Comparison of ENCODE assay signal across 12 cellular contexts in the genomic region with DNA sequence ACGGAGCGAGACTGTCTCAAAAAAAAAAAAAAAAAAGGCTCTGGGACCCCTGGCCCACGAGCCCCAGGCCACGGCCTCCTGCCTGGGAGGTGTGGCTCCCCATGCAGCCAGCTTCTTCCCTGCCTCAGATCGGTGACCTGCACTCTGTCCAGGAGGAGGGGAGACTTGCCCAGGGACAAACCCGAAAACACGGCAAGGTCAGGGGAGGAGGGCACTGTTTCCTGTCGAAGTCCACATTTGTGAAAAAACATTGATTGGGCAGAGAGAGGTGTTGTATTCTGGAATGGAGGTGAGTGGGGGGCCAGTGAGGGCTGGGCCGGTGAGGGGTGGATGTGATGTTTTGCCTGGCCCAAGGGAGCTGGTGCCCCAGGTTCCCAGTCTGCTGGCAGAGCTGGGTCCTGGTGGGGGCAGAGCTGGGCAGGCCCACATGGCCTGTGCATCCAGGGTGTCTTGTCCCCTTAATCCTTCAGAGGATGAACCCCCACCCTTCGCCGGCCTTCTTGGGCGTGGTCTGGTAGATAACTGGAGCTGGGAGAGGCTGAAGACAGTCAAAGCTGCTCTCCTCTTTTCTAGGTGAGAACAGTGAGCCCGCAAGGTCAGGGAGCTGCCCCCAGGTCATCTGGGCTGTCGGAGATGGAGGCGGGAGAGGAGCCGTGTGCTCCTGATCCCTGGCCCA. TPM values are rescaled to one million over a fixed set of nuclear protein-coding genes. Genes with fewer than 3 reads are reported as not detected.
DNase-seq lines count a peak whose midpoint lies in the region; ATAC-seq and TF ChIP-seq lines count a peak whose summit lies in the region.
"Had no signal": no experiment of that assay in that cellular context is flagged by ENCODE, and none has a peak within 500 bp of the region (broad histone marks: within the 10 kb centered on the region; RNA-seq: fewer than 3 reads in every experiment).

No MANE protein-coding gene starts in this region.

- no peak overlapping the region for H3K4me2 ChIP-seq in neuronal stem cell (ENCODE audit: insufficient read depth, low read length, poor library complexity, severe bottlenecking)

- H2BK5ac ChIP-seq in neuronal stem cell (ENCODE audit: low read length) = peak overlapping the region; percentile 48

- peak overlapping the region; percentile 15 for H2AFZ ChIP-seq in neuronal stem cell (ENCODE audit: low read length)

- no peak overlapping the region for H4K91ac ChIP-seq in neuronal stem cell (ENCODE audit: low read depth, low read length, poor library complexity)

- H3K27me3 ChIP-seq in esophagus muscularis mucosa = no peaks in the 10 kb centered on the region
- peaks cover 0 to 10% (median 0%) of the 10 kb centered on the region in 3 experiments for H3K27me3 ChIP-seq in neuronal stem cell (ENCODE audit: control insufficient read depth in 3 of 3, insufficient read depth in 3 of 3, low read depth in 1 of 3, low read length in 3 of 3)
- no peaks in the 10 kb centered on the region for H3K27me3 ChIP-seq in uterus

- H3K14ac ChIP-seq in neuronal stem cell (ENCODE audit: low read length) = peak overlapping the region; percentile 1

- WGBS in esophagus muscularis mucosa = 77% methylated on average over 8 of the region's 16 CpGs
- WGBS in neuronal stem cell (ENCODE audit: extremely low coverage in 2 of 2, insufficient read length in 2 of 2, insufficient replicate concordance in 1 of 2), 2 donors = no CpG with 5 or more reads among the region's 16 CpGs

- DNase-seq in activated naive CD8-positive, alpha-beta T cell treated with anti-CD3 and anti-CD28 coated beads, Interleukin-2, amount 10 ng/mL, durations not matched to agents 7 days and 5 days = no peak
- DNase-seq in activated naive CD8-positive, alpha-beta T cell treated with anti-CD3 and anti-CD28 coated beads, Interleukin-2, amount 50 U/mL, for 24 hours = no peak
- DNase-seq in esophagus muscularis mucosa (ENCODE audit: extremely low spot score) (no peak), neuronal stem cell (ENCODE audit: low spot score) (no peak), uterus (peak in 1 of 2 donors; percentile 60), RPMI8226 (no peak)
- DNase-seq: cortex of kidney, NCI-H526 had no signal

- H2BK12ac ChIP-seq in neuronal stem cell (ENCODE audit: low read length) = peak overlapping the region; percentile 90

- H3K27ac ChIP-seq in esophagus muscularis mucosa (replicated peaks in 1 of 4) (peak overlapping the region; percentile 83 to 95 (median 90)), neuronal stem cell (replicated peaks; ENCODE audit: low read length) (no peak overlapping the region), uterus (peak overlapping the region; percentile 93 to 98)
- H3K27ac ChIP-seq: neutrophil had no signal

- H3K36me3 ChIP-seq in esophagus muscularis mucosa (no peaks in the 10 kb centered on the region), neuronal stem cell (replicated peaks in 1 of 2; ENCODE audit: control insufficient read depth in 2 of 2, insufficient read depth in 2 of 2, low read length in 2 of 2) (no peaks in the 10 kb centered on the region), uterus (no peaks in the 10 kb centered on the region)
- H3K36me3 ChIP-seq: neutrophil had no signal

- TF ChIP-seq POLR2A in esophagus muscularis mucosa (IDR thresholded peaks at IDR 0.05; ENCODE audit: low read depth) (no peak), uterus (IDR thresholded peaks at IDR 0.05) (no peak)

- H3K18ac ChIP-seq in neuronal stem cell (ENCODE audit: low read length) = peak overlapping the region; percentile 90

- no peak for TF ChIP-seq EP300 in esophagus muscularis mucosa (IDR thresholded peaks at IDR 0.05)

- H3K36me3 Mint-ChIP-seq in activated naive CD8-positive, alpha-beta T cell treated with anti-CD3 and anti-CD28 coated beads, Interleukin-2, amount 10 ng/mL, durations not matched to agents 7 days and 5 days = no peaks in the 10 kb centered on the region
- no peaks in the 10 kb centered on the region for H3K36me3 Mint-ChIP-seq in activated naive CD8-positive, alpha-beta T cell treated with anti-CD3 and anti-CD28 coated beads, Interleukin-2, amount 50 U/mL, for 24 hours (ENCODE audit: low read depth)

- H3K79me1 ChIP-seq in neuronal stem cell (ENCODE audit: low read depth, low read length) = no peaks in the 10 kb centered on the region

- H3K4me1 ChIP-seq in esophagus muscularis mucosa = peaks cover 55 to 82% (median 79%) of the 10 kb centered on the region in 4 donors
- peaks cover 26 to 46% of the 10 kb centered on the region in 2 donors for H3K4me1 ChIP-seq in neuronal stem cell (ENCODE audit: control insufficient read depth in 2 of 2, insufficient read depth in 1 of 2, low read depth in 1 of 2, low read length in 2 of 2)
- H3K4me1 ChIP-seq in uterus = peaks cover 4 to 45% of the 10 kb centered on the region in 2 donors

- no peaks in the 10 kb centered on the region for H3K27me3 Mint-ChIP-seq in activated naive CD8-positive, alpha-beta T cell treated with anti-CD3 and anti-CD28 coated beads, Interleukin-2, amount 10 ng/mL, durations not matched to agents 7 days and 5 days
- no peaks in the 10 kb centered on the region for H3K27me3 Mint-ChIP-seq in activated naive CD8-positive, alpha-beta T cell treated with anti-CD3 and anti-CD28 coated beads, Interleukin-2, amount 50 U/mL, for 24 hours

- H3K4ac ChIP-seq in neuronal stem cell (ENCODE audit: low read length) = peak overlapping the region; percentile 66

- POLR2A ChIA-PET in activated naive CD8-positive, alpha-beta T cell treated with anti-CD3 and anti-CD28 coated beads, Interleukin-2, amount 10 ng/mL, durations not matched to agents 7 days and 5 days (lab: Charles Lee) = interaction anchor here (0.7 kb wide), 2 partner anchors 21 to 24 kb away, joined by 3 read pairs; no protein-coding TSS in a partner anchor

- no peak overlapping the region for H3K4me3 Mint-ChIP-seq in activated naive CD8-positive, alpha-beta T cell treated with anti-CD3 and anti-CD28 coated beads, Interleukin-2, amount 10 ng/mL, durations not matched to agents 7 days and 5 days
- H3K4me3 Mint-ChIP-seq in activated naive CD8-positive, alpha-beta T cell treated with anti-CD3 and anti-CD28 coated beads, Interleukin-2, amount 50 U/mL, for 24 hours = no peak overlapping the region

- H3K9me3 Mint-ChIP-seq in activated naive CD8-positive, alpha-beta T cell treated with anti-CD3 and anti-CD28 coated beads, Interleukin-2, amount 10 ng/mL, durations not matched to agents 7 days and 5 days = no peaks in the 10 kb centered on the region
- no peaks in the 10 kb centered on the region for H3K9me3 Mint-ChIP-seq in activated naive CD8-positive, alpha-beta T cell treated with anti-CD3 and anti-CD28 coated beads, Interleukin-2, amount 50 U/mL, for 24 hours

- H2BK15ac ChIP-seq in neuronal stem cell (ENCODE audit: low read length) = peak overlapping the region; percentile 97

- TF ChIP-seq CTCF in esophagus muscularis mucosa (IDR thresholded peaks at IDR 0.05) (no peak), uterus (IDR thresholded peaks at IDR 0.05) (no peak)

- H3K9ac ChIP-seq in neuronal stem cell (ENCODE audit: low read depth, low read length, poor library complexity) = no peak overlapping the region

- peaks cover 3% of the 10 kb centered on the region for H3K4me1 Mint-ChIP-seq in activated naive CD8-positive, alpha-beta T cell treated with anti-CD3 and anti-CD28 coated beads, Interleukin-2, amount 10 ng/mL, durations not matched to agents 7 days and 5 days
- peaks cover 2% of the 10 kb centered on the region for H3K4me1 Mint-ChIP-seq in activated naive CD8-positive, alpha-beta T cell treated with anti-CD3 and anti-CD28 coated beads, Interleukin-2, amount 50 U/mL, for 24 hours

- H3K4me3 ChIP-seq in esophagus muscularis mucosa = peak overlapping the region in 3 of 4 donors; percentile 17 to 35 (median 27)
- no peak overlapping the region for H3K4me3 ChIP-seq in neuronal stem cell (ENCODE audit: low read length in 2 of 2)
- peak overlapping the region; percentile 12 to 34 for H3K4me3 ChIP-seq in uterus

- ATAC-seq in activated naive CD8-positive, alpha-beta T cell treated with anti-CD3 and anti-CD28 coated beads, Interleukin-2, amount 10 ng/mL, durations not matched to agents 7 days and 5 days (ENCODE audit: low read depth) = no peak
- ATAC-seq in activated naive CD8-positive, alpha-beta T cell treated with anti-CD3 and anti-CD28 coated beads, Interleukin-2, amount 50 U/mL, for 24 hours = no peak
- ATAC-seq in HG02798 (IDR thresholded peaks at IDR 0.05; ENCODE audit: poor library complexity, unreplicated experiment) (no peak), HG03432 (IDR thresholded peaks at IDR 0.05; ENCODE audit: unreplicated experiment) (no peak)
- ATAC-seq: HCT116 had no signal

- H3K27ac Mint-ChIP-seq in activated naive CD8-positive, alpha-beta T cell treated with anti-CD3 and anti-CD28 coated beads, Interleukin-2, amount 10 ng/mL, durations not matched to agents 7 days and 5 days = peak overlapping the region; percentile 28
- no peak overlapping the region for H3K27ac Mint-ChIP-seq in activated naive CD8-positive, alpha-beta T cell treated with anti-CD3 and anti-CD28 coated beads, Interleukin-2, amount 50 U/mL, for 24 hours

- H2BK120ac ChIP-seq in neuronal stem cell (ENCODE audit: low read depth, low read length) = no peak overlapping the region

- intact Hi-C loops in esophagus muscularis mucosa (cut with DNase I) = loop anchor here (5.0 kb wide), 1 partner anchor 105 kb away; no protein-coding TSS in a partner anchor
- intact Hi-C loops in uterus (cut with DNase I; ENCODE audit: low total_unique reads) = no loop called here

- H3K23ac ChIP-seq in neuronal stem cell (ENCODE audit: low read depth, low read length, poor library complexity) = peak overlapping the region; percentile 93

- H3K9me3 ChIP-seq in esophagus muscularis mucosa (no peaks in the 10 kb centered on the region), neuronal stem cell (replicated peaks in 1 of 2; ENCODE audit: control insufficient read depth in 2 of 2, insufficient read depth in 1 of 2, low read depth in 1 of 2, low read length in 2 of 2) (no peaks in the 10 kb centered on the region), uterus (no peaks in the 10 kb centered on the region)
- H3K9me3 ChIP-seq: neutrophil had no signal

- H2AK5ac ChIP-seq in neuronal stem cell (ENCODE audit: low read depth, low read length) = peak overlapping the region; percentile 100

- no peak overlapping the region for H4K8ac ChIP-seq in neuronal stem cell (ENCODE audit: low read depth, low read length)

RNA-seq across cellular contexts. Expression of a gene that starts 12.4 kb away (rescaled TPM):
- total RNA-seq in activated naive CD8-positive, alpha-beta T cell treated with anti-CD3 and anti-CD28 coated beads, Interleukin-2, amount 10 ng/mL, durations not matched to agents 7 days and 5 days = 10 to 100 TPM; 59.0 to 61.0 TPM
- total RNA-seq in esophagus muscularis mucosa (10 to 100 TPM; 37.9 to 81.7 (median 55.7) TPM), uterus (10 to 100 TPM in 2 of 4 donors, 1 to 10 TPM in 2; 1.5 to 68.5 (median 15.4) TPM)
- polyA plus RNA-seq in neuronal stem cell (2013, experiment 1 of 2) = 108 TPM
- polyA plus RNA-seq in neuronal stem cell (2013, experiment 2 of 2) = 108 TPM

RNA-seq across cellular contexts. Expression of a gene that starts 21.2 kb away (rescaled TPM):
- 10 to 100 TPM; 59.3 to 71.6 TPM for total RNA-seq in activated naive CD8-positive, alpha-beta T cell treated with anti-CD3 and anti-CD28 coated beads, Interleukin-2, amount 10 ng/mL, durations not matched to agents 7 days and 5 days
- 100 to 1,000 TPM in 2 of 4 donors, 10 to 100 TPM in 2; 70.1 to 190 (median 124) TPM for total RNA-seq in esophagus muscularis mucosa
- 37.5 TPM for polyA plus RNA-seq in neuronal stem cell (2013, experiment 1 of 2)
- 41.3 TPM for polyA plus RNA-seq in neuronal stem cell (2013, experiment 2 of 2)
- 100 to 1,000 TPM in 1 of 4 donors, 10 to 100 TPM in 3; 22.8 to 148 (median 34.9) TPM for total RNA-seq in uterus

Comparison
In these comparisons a context has a peak if more than half of its experiments do, and no peak if none do; other contexts are left out.
1. H3K4me3 ChIP-seq: peak in esophagus muscularis mucosa (3 of 4) and uterus (2 of 2); none in neuronal stem cell (0 of 2).